Comparison of ENCODE assay signal across 1 cellular context in the genomic region with DNA sequence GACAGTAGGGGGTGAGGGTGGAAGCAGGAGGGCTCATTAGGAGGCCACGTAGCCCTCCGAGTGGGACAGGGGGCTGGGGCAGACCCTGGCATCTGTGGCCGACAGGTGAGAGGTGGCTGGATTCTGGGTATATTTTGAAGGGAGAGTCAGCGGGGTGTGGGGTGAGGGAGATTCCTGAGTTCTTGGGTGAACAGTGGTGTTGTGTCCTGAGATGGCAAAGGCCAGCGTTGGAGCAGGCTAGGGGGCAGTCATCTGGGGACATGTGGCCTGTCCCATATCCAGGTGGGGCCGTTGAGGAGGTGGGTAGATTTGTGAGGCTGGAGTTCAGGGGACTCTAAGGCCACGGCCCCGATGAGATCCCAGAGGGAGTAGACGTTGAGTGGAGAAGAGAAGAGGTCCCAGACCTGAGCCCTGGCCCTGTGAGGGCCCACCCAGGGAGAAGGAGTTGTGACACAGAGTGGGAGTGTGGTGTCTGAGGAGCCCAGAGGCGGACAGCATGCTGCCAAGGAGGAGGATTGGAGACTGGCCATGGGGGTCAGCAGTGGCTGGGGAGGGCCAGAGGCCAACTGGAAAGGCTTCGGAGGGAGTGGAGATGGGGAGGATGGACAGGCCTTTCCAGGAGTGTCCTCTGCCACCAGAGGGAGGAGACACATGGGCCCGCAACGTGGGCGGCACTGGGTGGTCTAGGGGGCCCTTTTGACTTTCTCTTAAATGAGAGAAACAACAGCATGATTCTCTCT.
TF ChIP-seq lines count a peak whose summit lies in the region.

No MANE protein-coding gene starts in this region.

TF ChIP-seq in WTC11, 78 proteins besides CTCF, POLR2A, EP300 and RAD21 (continued from another document):
- TF ChIP-seq, protein P1, sequence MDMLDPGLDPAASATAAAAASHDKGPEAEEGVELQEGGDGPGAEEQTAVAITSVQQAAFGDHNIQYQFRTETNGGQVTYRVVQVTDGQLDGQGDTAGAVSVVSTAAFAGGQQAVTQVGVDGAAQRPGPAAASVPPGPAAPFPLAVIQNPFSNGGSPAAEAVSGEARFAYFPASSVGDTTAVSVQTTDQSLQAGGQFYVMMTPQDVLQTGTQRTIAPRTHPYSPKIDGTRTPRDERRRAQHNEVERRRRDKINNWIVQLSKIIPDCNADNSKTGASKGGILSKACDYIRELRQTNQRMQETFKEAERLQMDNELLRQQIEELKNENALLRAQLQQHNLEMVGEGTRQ (CRISPR knock-in tag; IDR thresholded peaks at IDR 0.05): no peak
- TF ChIP-seq, protein P2, sequence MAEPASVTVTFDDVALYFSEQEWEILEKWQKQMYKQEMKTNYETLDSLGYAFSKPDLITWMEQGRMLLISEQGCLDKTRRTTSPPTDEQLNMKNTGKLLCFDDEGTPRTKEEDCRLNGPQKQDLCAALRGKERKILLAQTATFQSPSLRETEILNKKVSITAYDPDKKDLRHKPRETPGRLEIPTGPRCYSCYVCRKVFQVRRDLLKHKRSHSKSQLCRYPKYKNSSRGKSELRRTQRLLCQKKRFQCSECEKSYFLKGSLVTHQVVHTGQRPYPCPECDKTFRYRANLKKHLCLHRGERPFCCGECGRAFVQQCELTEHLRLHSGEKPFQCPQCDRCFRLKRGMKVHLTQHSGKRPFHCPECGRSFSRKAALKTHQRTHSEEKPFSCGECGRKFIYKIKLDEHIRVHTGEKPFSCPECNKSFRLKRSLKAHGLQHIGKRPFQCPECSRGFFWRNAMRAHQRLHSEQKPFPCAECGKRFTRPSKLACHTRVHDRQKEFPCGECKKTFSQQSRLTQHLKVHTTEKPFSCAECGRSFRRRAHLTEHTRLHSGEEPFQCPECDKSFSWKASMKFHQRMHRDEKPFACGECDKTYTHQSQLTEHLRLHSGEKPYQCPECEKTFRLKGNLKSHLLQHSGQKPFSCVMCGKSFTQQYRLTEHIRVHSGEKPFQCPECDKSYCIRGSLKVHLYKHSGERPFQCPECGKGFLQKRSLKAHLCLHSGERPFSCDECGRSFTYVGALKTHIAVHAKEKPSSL (CRISPR knock-in tag; conservative IDR thresholded peaks at IDR 0.05): no peak
- TF ChIP-seq, protein P3, sequence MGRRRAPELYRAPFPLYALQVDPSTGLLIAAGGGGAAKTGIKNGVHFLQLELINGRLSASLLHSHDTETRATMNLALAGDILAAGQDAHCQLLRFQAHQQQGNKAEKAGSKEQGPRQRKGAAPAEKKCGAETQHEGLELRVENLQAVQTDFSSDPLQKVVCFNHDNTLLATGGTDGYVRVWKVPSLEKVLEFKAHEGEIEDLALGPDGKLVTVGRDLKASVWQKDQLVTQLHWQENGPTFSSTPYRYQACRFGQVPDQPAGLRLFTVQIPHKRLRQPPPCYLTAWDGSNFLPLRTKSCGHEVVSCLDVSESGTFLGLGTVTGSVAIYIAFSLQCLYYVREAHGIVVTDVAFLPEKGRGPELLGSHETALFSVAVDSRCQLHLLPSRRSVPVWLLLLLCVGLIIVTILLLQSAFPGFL (CRISPR knock-in tag; IDR thresholded peaks at IDR 0.05; ENCODE audit: borderline replicate concordance): no peak
- TF ChIP-seq ETV6 (CRISPR knock-in tag; IDR thresholded peaks at IDR 0.05): no peak
- TF ChIP-seq RELA (CRISPR knock-in tag; IDR thresholded peaks at IDR 0.05; ENCODE audit: borderline replicate concordance): no peak
- no peak for TF ChIP-seq ZNF219 (CRISPR knock-in tag; IDR thresholded peaks at IDR 0.05; ENCODE audit: borderline replicate concordance)
- no peak for TF ChIP-seq CREM (CRISPR knock-in tag; IDR thresholded peaks at IDR 0.05)
- TF ChIP-seq, protein P4, sequence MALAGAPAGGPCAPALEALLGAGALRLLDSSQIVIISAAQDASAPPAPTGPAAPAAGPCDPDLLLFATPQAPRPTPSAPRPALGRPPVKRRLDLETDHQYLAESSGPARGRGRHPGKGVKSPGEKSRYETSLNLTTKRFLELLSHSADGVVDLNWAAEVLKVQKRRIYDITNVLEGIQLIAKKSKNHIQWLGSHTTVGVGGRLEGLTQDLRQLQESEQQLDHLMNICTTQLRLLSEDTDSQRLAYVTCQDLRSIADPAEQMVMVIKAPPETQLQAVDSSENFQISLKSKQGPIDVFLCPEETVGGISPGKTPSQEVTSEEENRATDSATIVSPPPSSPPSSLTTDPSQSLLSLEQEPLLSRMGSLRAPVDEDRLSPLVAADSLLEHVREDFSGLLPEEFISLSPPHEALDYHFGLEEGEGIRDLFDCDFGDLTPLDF (CRISPR knock-in tag; IDR thresholded peaks at IDR 0.05): no peak
- TF ChIP-seq, protein P5, sequence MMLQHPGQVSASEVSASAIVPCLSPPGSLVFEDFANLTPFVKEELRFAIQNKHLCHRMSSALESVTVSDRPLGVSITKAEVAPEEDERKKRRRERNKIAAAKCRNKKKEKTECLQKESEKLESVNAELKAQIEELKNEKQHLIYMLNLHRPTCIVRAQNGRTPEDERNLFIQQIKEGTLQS (CRISPR knock-in tag; conservative IDR thresholded peaks at IDR 0.05): no peak
- TF ChIP-seq, protein P6, sequence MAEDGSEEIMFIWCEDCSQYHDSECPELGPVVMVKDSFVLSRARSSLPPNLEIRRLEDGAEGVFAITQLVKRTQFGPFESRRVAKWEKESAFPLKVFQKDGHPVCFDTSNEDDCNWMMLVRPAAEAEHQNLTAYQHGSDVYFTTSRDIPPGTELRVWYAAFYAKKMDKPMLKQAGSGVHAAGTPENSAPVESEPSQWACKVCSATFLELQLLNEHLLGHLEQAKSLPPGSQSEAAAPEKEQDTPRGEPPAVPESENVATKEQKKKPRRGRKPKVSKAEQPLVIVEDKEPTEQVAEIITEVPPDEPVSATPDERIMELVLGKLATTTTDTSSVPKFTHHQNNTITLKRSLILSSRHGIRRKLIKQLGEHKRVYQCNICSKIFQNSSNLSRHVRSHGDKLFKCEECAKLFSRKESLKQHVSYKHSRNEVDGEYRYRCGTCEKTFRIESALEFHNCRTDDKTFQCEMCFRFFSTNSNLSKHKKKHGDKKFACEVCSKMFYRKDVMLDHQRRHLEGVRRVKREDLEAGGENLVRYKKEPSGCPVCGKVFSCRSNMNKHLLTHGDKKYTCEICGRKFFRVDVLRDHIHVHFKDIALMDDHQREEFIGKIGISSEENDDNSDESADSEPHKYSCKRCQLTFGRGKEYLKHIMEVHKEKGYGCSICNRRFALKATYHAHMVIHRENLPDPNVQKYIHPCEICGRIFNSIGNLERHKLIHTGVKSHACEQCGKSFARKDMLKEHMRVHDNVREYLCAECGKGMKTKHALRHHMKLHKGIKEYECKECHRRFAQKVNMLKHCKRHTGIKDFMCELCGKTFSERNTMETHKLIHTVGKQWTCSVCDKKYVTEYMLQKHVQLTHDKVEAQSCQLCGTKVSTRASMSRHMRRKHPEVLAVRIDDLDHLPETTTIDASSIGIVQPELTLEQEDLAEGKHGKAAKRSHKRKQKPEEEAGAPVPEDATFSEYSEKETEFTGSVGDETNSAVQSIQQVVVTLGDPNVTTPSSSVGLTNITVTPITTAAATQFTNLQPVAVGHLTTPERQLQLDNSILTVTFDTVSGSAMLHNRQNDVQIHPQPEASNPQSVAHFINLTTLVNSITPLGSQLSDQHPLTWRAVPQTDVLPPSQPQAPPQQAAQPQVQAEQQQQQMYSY (CRISPR knock-in tag; IDR thresholded peaks at IDR 0.05): no peak
- TF ChIP-seq ATF1 (CRISPR knock-in tag; IDR thresholded peaks at IDR 0.05): no peak
